In genomic region chr7:143368387-143368786, GRCh38 we compare ENCODE assay signal across 20 cellular contexts. TPM values are rescaled to one million over a fixed set of nuclear protein-coding genes. Genes with fewer than 3 reads are reported as not detected.
A peak's percentile ranks its signal among the peaks of the same experiment; 100 is the strongest.
DNase-seq lines count a peak whose midpoint lies in the region; ATAC-seq, FAIRE-seq and TF ChIP-seq lines count a peak whose summit lies in the region.
"Had no signal": no experiment of that assay in that cellular context is flagged by ENCODE, and none has a peak within 500 bp of the region (broad histone marks: within the 10 kb centered on the region; RNA-seq: fewer than 3 reads in every experiment).

No MANE protein-coding gene starts in this region.

- H3K4me1 ChIP-seq in left ventricle myocardium inferior: no peaks in the 10 kb centered on the region
- H3K4me1 ChIP-seq in kidney (ENCODE audit: control insufficient read depth in 1 of 2, insufficient read depth in 1 of 2, low read depth in 1 of 2, low read length in 2 of 2): peaks cover 0 to 5% of the 10 kb centered on the region in 2 donors

- POLR2A ChIA-PET in RWPE1 (lab: Yijun Ruan, JAX; ENCODE audit: low non-redundant PET): no interaction called here

- H3K9me3 ChIP-seq in left ventricle myocardium inferior (replicated peaks) (no peaks in the 10 kb centered on the region), kidney (ENCODE audit: control insufficient read depth in 1 of 2, low read length in 2 of 2) (no peaks in the 10 kb centered on the region)
- H3K9me3 ChIP-seq: SK-N-SH had no signal

- CTCF ChIA-PET in RWPE1 (lab: Yijun Ruan, JAX): interaction anchor here (2.3 kb wide), 1 partner anchor 12 kb away, joined by 17 read pairs; no protein-coding TSS in a partner anchor

- no peak overlapping the region for H3K27ac ChIP-seq in left ventricle myocardium inferior (replicated peaks)
- H3K27ac ChIP-seq in RWPE1: peak overlapping the region; percentile 8
- H3K27ac ChIP-seq in kidney (ENCODE audit: low read depth in 2 of 2, low read length in 2 of 2): peak overlapping the region in 1 of 2 donors; percentile 4

- H3K27me3 ChIP-seq in left ventricle myocardium inferior (ENCODE audit: low read depth): peaks cover 49% of the 10 kb centered on the region

- no peak overlapping the region for H3K9ac ChIP-seq in kidney (ENCODE audit: low read length in 2 of 2)
- H3K9ac ChIP-seq: SK-N-SH had no signal

- H3K4me3 ChIP-seq in left ventricle myocardium inferior (no peak overlapping the region), kidney (ENCODE audit: low read length in 2 of 2) (no peak overlapping the region)

- TF ChIP-seq CTCF in left ventricle myocardium inferior (IDR thresholded peaks at IDR 0.05; ENCODE audit: borderline replicate concordance) (no peak), RWPE1 (conservative IDR thresholded peaks at IDR 0.05; ENCODE audit: low read depth) (no peak), kidney (IDR thresholded peaks at IDR 0.05; ENCODE audit: borderline replicate concordance, extremely low read depth, insufficient read depth) (no peak)

- intact Hi-C loops in Right ventricle myocardium inferior (cut with DNase I) (no loop called here), left ventricle myocardium inferior (cut with micrococcal nuclease) (loop anchor here (10.0 kb wide), 1 partner anchor 46 kb away; no protein-coding TSS in a partner anchor), kidney (cut with DNase I) (no loop called here)

- peak; percentile 9 for DNase-seq in Right ventricle myocardium inferior (ENCODE audit: missing footprints)
- no peak for DNase-seq in left ventricle myocardium inferior
- DNase-seq in RWPE1 (ENCODE audit: low spot score): no peak
- DNase-seq in kidney: peak; percentile 12
- DNase-seq in KG1 (lab: John Stamatoyannopoulos, UW): no peak
- no peak for DNase-seq in mesenteric fat pad (ENCODE audit: low spot score)
- DNase-seq: DMS79, Karpas-422, NCI-H1694 treated with DMSO at 0.1 percent for 48 hours, NCI-H2081 treated with DMSO at 0.1 percent for 48 hours, NCI-H2171 treated with DMSO at 0.1 percent for 48 hours, NCI-H446, NCI-H526, SIG-M5 had no signal

- H3K36me3 ChIP-seq in left ventricle myocardium inferior (no peaks in the 10 kb centered on the region), kidney (ENCODE audit: control insufficient read depth in 1 of 2, insufficient read depth in 2 of 2, low read length in 2 of 2) (no peaks in the 10 kb centered on the region)

- ATAC-seq in Right ventricle myocardium inferior: no peak
- no peak for ATAC-seq in GM18858 (IDR thresholded peaks at IDR 0.05; ENCODE audit: unreplicated experiment)
- ATAC-seq in GM21723 (IDR thresholded peaks at IDR 0.05; ENCODE audit: unreplicated experiment): no peak

- no peak for FAIRE-seq in kidney (lab: Jason Lieb, UNC)

RNA-seq across cellular contexts. Expression of gene FAM131B, which starts 5.9 kb away (rescaled TPM):
- 0.73 TPM for total RNA-seq in Right ventricle myocardium inferior
- 0.47 TPM for total RNA-seq in left ventricle myocardium inferior
- 0.82 TPM for total RNA-seq in kidney
- polyA plus RNA-seq in kidney (ENCODE audit: insufficient read depth, low read depth, low replicate concordance): 0.19 TPM
- 1.8 TPM for total RNA-seq in mesenteric fat pad

RNA-seq across cellular contexts. Expression of gene ZYX, which starts 12.8 kb away (rescaled TPM):
- total RNA-seq in Right ventricle myocardium inferior (75.9 TPM), left ventricle myocardium inferior (68.4 TPM), kidney (193 TPM), mesenteric fat pad (271 TPM)
- 50.1 TPM for polyA plus RNA-seq in kidney (ENCODE audit: insufficient read depth, low read depth, low replicate concordance)

RNA-seq across cellular contexts. Expression of gene EPHA1, which starts 40.3 kb away (rescaled TPM):
- total RNA-seq in Right ventricle myocardium inferior: not detected
- total RNA-seq in left ventricle myocardium inferior: not detected
- 22.3 TPM for total RNA-seq in kidney
- polyA plus RNA-seq in kidney (ENCODE audit: insufficient read depth, low read depth, low replicate concordance): 6.9 TPM
- total RNA-seq in mesenteric fat pad: 0.22 TPM

RNA-seq across cellular contexts. Expression of gene CLCN1, which starts 52.5 kb away (rescaled TPM):
- total RNA-seq in Right ventricle myocardium inferior: not detected
- total RNA-seq in left ventricle myocardium inferior: not detected
- total RNA-seq in kidney: 0.35 TPM
- polyA plus RNA-seq in kidney (ENCODE audit: insufficient read depth, low read depth, low replicate concordance): not detected
- 0.22 TPM for total RNA-seq in mesenteric fat pad
- total RNA-seq: A172, M059J had no signal
- polyA plus RNA-seq: IgD-negative memory B cell had no signal

Comparison
In these comparisons a context has a peak if more than half of its experiments do, and no peak if none do; other contexts are left out.
1. DNase-seq: peak in Right ventricle myocardium inferior (single experiment) and kidney (single experiment); none in left ventricle myocardium inferior (single experiment), RWPE1 (single experiment), KG1 (single experiment) and mesenteric fat pad (single experiment).
2. RNA of gene EPHA1, which starts 40.3 kb away (total RNA-seq): 22.3 TPM in kidney (single experiment); 0.22 TPM in mesenteric fat pad (single experiment), not detected in Right ventricle myocardium inferior (single experiment) and not detected in left ventricle myocardium inferior (single experiment); every median in the first group is over 10 times any median in the second.